Comparison of ENCODE assay signal across 30 cellular contexts in the genomic region with DNA sequence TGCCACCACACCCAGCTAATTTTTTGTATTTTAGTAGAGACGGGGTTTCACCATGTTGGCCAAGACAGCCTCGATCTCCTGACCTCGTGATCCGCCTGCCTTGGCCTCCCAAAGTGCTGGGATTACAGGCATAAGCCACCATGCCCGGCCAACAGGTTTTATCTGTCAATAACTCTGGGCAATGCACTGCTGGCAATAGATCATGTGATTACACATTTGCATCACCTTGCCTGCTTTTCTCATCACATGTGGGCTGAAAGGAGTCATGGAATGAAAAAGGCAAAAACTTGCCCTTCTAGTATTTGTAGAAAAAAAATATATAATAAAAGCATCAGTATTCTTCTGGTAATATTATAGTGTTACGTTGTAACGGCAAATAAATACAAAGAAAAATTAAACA.
DNase-seq lines count a peak whose midpoint lies in the region; ATAC-seq, FAIRE-seq and TF ChIP-seq lines count a peak whose summit lies in the region.
"Had no signal": no experiment of that assay in that cellular context is flagged by ENCODE, and none has a peak within 500 bp of the region (broad histone marks: within the 10 kb centered on the region; RNA-seq: fewer than 3 reads in every experiment).

No MANE protein-coding gene starts in this region.

- in situ Hi-C loops in K562 (cut with MboI), result no loop called here

- no peak overlapping the region for H3K14ac ChIP-seq in trophoblast cell (ENCODE audit: low read length)

- WGBS in K562 (ENCODE audit: insufficient coverage, low coverage, missing lambda C conversion rate), result 2% methylated on average over 3 of the region's 7 CpGs
- WGBS in trophoblast cell (ENCODE audit: extremely low coverage, insufficient coverage, insufficient read length), result no CpG with 5 or more reads among the region's 7 CpGs

- POLR2A ChIA-PET in K562 (lab: Yijun Ruan, JAX), result no interaction called here

- intact Hi-C loops in K562 (cut with micrococcal nuclease), result no loop called here

- H4K91ac ChIP-seq in trophoblast cell (ENCODE audit: low read depth, low read length), result no peak overlapping the region

- H2BK12ac ChIP-seq in trophoblast cell (ENCODE audit: low read length), result no peak overlapping the region

- H2AK5ac ChIP-seq in trophoblast cell (ENCODE audit: low read length), result no peak overlapping the region

- CTCF ChIA-PET in K562 (lab: Yijun Ruan, JAX; ENCODE audit: low intra/inter-chr PET ratio), result no interaction called here

- DNase-seq in K562 (ENCODE audit: extremely low read depth in 1 of 4, low spot score in 3 of 4) (no peak), trophoblast cell (peak; percentile 63 to 81), D341Med (ENCODE audit: low spot score) (no peak)
- no peak for DNase-seq in stimulated activated CD4-positive, alpha-beta T cell treated with anti-CD3 and anti-CD28 coated beads, Interleukin-4, amount 100 ng/mL, for 1 hour
- DNase-seq: 8988T; ACHN; AML-193; BE2C; C1 segment of cervical spinal cord; Caco-2; Calu3; CD4-positive, alpha-beta memory T cell; CD4-positive, alpha-beta T cell; CD4-positive, CD25-positive, alpha-beta regulatory T cell; CD8-positive, alpha-beta memory T cell; CD8-positive, alpha-beta T cell; COR-L47; DMS 273 treated with DMSO at 0.1 percent for 48 hours; DMS153; DMS53; DMS79; DMS79 treated with DMSO at 0.1 percent for 48 hours; DND-41; EL had no signal

- TF ChIP-seq POLR2A in K562 (conservative IDR thresholded peaks at IDR 0.05), result no peak

- no peak overlapping the region for H3K27ac ChIP-seq in K562 (ENCODE audit: extremely low read depth, low read depth, low read length)
- H3K27ac ChIP-seq in trophoblast cell (ENCODE audit: low read depth, low read length), result no peak overlapping the region
- H3K27ac ChIP-seq: 22Rv1; A549; BLaER1; BLaER1 treated with 17β-estradiol and CSF1 and Interleukin-3, amounts not matched to agents 10 nM and 100 nM; C4-2B had no signal

- H3K9me3 ChIP-seq in K562 (replicated peaks; ENCODE audit: control insufficient read depth, insufficient read depth, low read depth, low read length) (no peaks in the 10 kb centered on the region), trophoblast cell (ENCODE audit: insufficient read depth, low read depth, low read length) (no peaks in the 10 kb centered on the region)
- H3K9me3 ChIP-seq: A549; BE2C; BLaER1; BLaER1 treated with 17β-estradiol and CSF1 and Interleukin-3, amounts not matched to agents 10 nM and 100 nM; Caco-2 had no signal

- H4K12ac ChIP-seq in trophoblast cell (ENCODE audit: low read depth, low read length), result no peak overlapping the region

- H4K20me1 ChIP-seq in K562 (replicated peaks; ENCODE audit: control insufficient read depth, insufficient read depth, low read length), result no peaks in the 10 kb centered on the region
- H4K20me1 ChIP-seq: BLaER1; BLaER1 treated with 17β-estradiol and CSF1 and Interleukin-3, amounts not matched to agents 10 nM and 100 nM had no signal

- no peak for TF ChIP-seq RAD21 in K562 (CRISPR knock-in tag; conservative IDR thresholded peaks at IDR 0.05 in 1 of 2, IDR thresholded peaks at IDR 0.05 in 1 of 2)

- no peak overlapping the region for H3K4ac ChIP-seq in trophoblast cell (ENCODE audit: low read depth, low read length)

- TF ChIP-seq EP300 in K562 (IDR thresholded peaks at IDR 0.05; ENCODE audit: low read length), result no peak

- H3K4me1 ChIP-seq in K562 (replicated peaks in 1 of 2; ENCODE audit: control insufficient read depth in 2 of 2, insufficient read depth in 2 of 2, low read length in 2 of 2) (no peaks in the 10 kb centered on the region), trophoblast cell (ENCODE audit: control insufficient read depth in 1 of 2, insufficient read depth in 2 of 2, low read length in 2 of 2) (peaks cover 0 to 3% of the 10 kb centered on the region in 2 experiments)
- H3K4me1 ChIP-seq: A549, BE2C, Caco-2 had no signal

- no peak overlapping the region for H3K23ac ChIP-seq in trophoblast cell (ENCODE audit: low read length)

- ATAC-seq in K562, result no peak
- ATAC-seq: A549; CD8-positive, alpha-beta T cell had no signal

- BruUV-seq in K562 (replicated peaks; lab: Mats Ljungman, UMichigan), result no TSS peak

- no peak for FAIRE-seq in K562 (lab: Jason Lieb, UNC)
- FAIRE-seq: A549, D721Med had no signal

- no peaks in the 10 kb centered on the region for H3K9me1 ChIP-seq in K562 (ENCODE audit: control insufficient read depth, insufficient read depth, low read length)

- H3K27me3 ChIP-seq in K562 (ENCODE audit: control insufficient read depth in 2 of 2, insufficient read depth in 2 of 2, low read length in 2 of 2) (no peaks in the 10 kb centered on the region), trophoblast cell (ENCODE audit: insufficient read depth, low read length) (no peaks in the 10 kb centered on the region)
- H3K27me3 ChIP-seq: BE2C; BLaER1; BLaER1 treated with 17β-estradiol and CSF1 and Interleukin-3, amounts not matched to agents 10 nM and 100 nM had no signal

- H3K79me2 ChIP-seq in K562 (ENCODE audit: control insufficient read depth, insufficient read depth, low read length) (no peaks in the 10 kb centered on the region), trophoblast cell (ENCODE audit: control insufficient read depth, insufficient read depth, low read length, poor library complexity) (no peaks in the 10 kb centered on the region)

- H2BK5ac ChIP-seq in trophoblast cell (ENCODE audit: low read depth, low read length, poor library complexity), result no peak overlapping the region

- H4K8ac ChIP-seq in trophoblast cell (ENCODE audit: low read depth, low read length), result no peak overlapping the region

- no peak overlapping the region for H3K18ac ChIP-seq in trophoblast cell (ENCODE audit: low read length)

- no peak overlapping the region for H3K9ac ChIP-seq in K562 (ENCODE audit: insufficient read depth in 1 of 2, low read depth in 2 of 2, low read length in 2 of 2)
- no peak overlapping the region for H3K9ac ChIP-seq in trophoblast cell (ENCODE audit: low read length)
- H3K9ac ChIP-seq: BLaER1; BLaER1 treated with 17β-estradiol and CSF1 and Interleukin-3, amounts not matched to agents 10 nM and 100 nM had no signal

- no peak for TF ChIP-seq CTCF in K562 (IDR thresholded peaks at IDR 0.05 in 2 of 3, conservative IDR thresholded peaks at IDR 0.05 in 1 of 3; ENCODE audit: insufficient read depth in 2 of 3, low read depth in 1 of 3, low read length in 3 of 3)

- no peaks in the 10 kb centered on the region for H3K79me1 ChIP-seq in trophoblast cell (ENCODE audit: low read length)

- H3K36me3 ChIP-seq in K562 (ENCODE audit: control insufficient read depth, insufficient read depth, low read length) (no peaks in the 10 kb centered on the region), trophoblast cell (ENCODE audit: control insufficient read depth in 1 of 2, insufficient read depth in 2 of 2, low read length in 2 of 2) (no peaks in the 10 kb centered on the region)
- H3K36me3 ChIP-seq: BE2C; BLaER1; BLaER1 treated with 17β-estradiol and CSF1 and Interleukin-3, amounts not matched to agents 10 nM and 100 nM had no signal

- no peak overlapping the region for H2AFZ ChIP-seq in K562 (ENCODE audit: low read depth, low read length)
- no peak overlapping the region for H2AFZ ChIP-seq in trophoblast cell (ENCODE audit: insufficient read depth, low read length, poor library complexity)

- no peak overlapping the region for H2BK120ac ChIP-seq in trophoblast cell (ENCODE audit: insufficient read depth, low read length, poor library complexity)

- H3K4me2 ChIP-seq in K562 (ENCODE audit: insufficient read depth, low read length), result no peak overlapping the region
- no peak overlapping the region for H3K4me2 ChIP-seq in trophoblast cell (ENCODE audit: low read length)
- H3K4me2 ChIP-seq: A549; BLaER1; BLaER1 treated with 17β-estradiol and CSF1 and Interleukin-3, amounts not matched to agents 10 nM and 100 nM had no signal

- H3K4me3 ChIP-seq in K562 (no peak overlapping the region), trophoblast cell (ENCODE audit: low read depth, low read length) (no peak overlapping the region)
- H3K4me3 ChIP-seq: A549; BLaER1; BLaER1 treated with 17β-estradiol and CSF1 and Interleukin-3, amounts not matched to agents 10 nM and 100 nM had no signal

TF ChIP-seq in K562, 482 proteins besides CTCF, POLR2A, EP300 and RAD21:
- TF ChIP-seq, protein P1, sequence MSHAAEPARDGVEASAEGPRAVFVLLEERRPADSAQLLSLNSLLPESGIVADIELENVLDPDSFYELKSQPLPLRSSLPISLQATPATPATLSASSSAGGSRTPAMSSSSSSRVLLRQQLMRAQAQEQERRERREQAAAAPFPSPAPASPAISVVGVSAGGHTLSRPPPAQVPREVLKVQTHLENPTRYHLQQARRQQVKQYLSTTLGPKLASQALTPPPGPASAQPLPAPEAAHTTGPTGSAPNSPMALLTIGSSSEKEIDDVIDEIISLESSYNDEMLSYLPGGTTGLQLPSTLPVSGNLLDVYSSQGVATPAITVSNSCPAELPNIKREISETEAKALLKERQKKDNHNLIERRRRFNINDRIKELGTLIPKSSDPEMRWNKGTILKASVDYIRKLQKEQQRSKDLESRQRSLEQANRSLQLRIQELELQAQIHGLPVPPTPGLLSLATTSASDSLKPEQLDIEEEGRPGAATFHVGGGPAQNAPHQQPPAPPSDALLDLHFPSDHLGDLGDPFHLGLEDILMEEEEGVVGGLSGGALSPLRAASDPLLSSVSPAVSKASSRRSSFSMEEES (CRISPR knock-in tag; IDR thresholded peaks at IDR 0.05), result 0 out of 2 replicates have a peak, but pooled peaks have one; percentile 3
- no peak for TF ChIP-seq MCM2 (IDR thresholded peaks at IDR 0.05; ENCODE audit: low read depth)

Comparison
In these comparisons a context has a peak if more than half of its experiments do, and no peak if none do; other contexts are left out.
1. DNase-seq: peak in trophoblast cell (2 of 2); none in K562 (0 of 4), D341Med (single experiment) and stimulated activated CD4-positive, alpha-beta T cell treated with anti-CD3 and anti-CD28 coated beads, Interleukin-4, amount 100 ng/mL, for 1 hour (single experiment).